Comparison of ENCODE assay signal across 20 cellular contexts in genomic region chr15:74222231-74222511, GRCh38. TPM values are rescaled to one million over a fixed set of nuclear protein-coding genes. Genes with fewer than 3 reads are reported as not detected.
DNase-seq lines count a peak whose midpoint lies in the region; ATAC-seq, FAIRE-seq and TF ChIP-seq lines count a peak whose summit lies in the region.
"Had no signal": no experiment of that assay in that cellular context is flagged by ENCODE, and none has a peak within 500 bp of the region (broad histone marks: within the 10 kb centered on the region; RNA-seq: fewer than 3 reads in every experiment).

No MANE protein-coding gene starts in this region.

- peak overlapping the region; percentile 11 to 57; a peak in 3 of 4 replicates for H3K4me2 ChIP-seq in H1 (ENCODE audit: insufficient read depth in 1 of 2, low read depth in 2 of 2, low read length in 2 of 2)

- H3K23me2 ChIP-seq in H1 (ENCODE audit: low read depth, low read length), result no peaks in the 10 kb centered on the region; the same call in 1 of the 2 replicates

- H3K36me3 ChIP-seq in SK-N-MC (ENCODE audit: insufficient read depth, low read length) (no peaks in the 10 kb centered on the region), H1 (ENCODE audit: control insufficient read depth in 2 of 4, insufficient read depth in 4 of 4, low read length in 3 of 4) (no peaks in the 10 kb centered on the region), left lung (no peaks in the 10 kb centered on the region)

- no peak overlapping the region for H4K8ac ChIP-seq in H1 (ENCODE audit: extremely low read depth, insufficient read depth, low read length)

- H4K20me1 ChIP-seq in H1 (replicated peaks in 1 of 2; ENCODE audit: control insufficient read depth in 1 of 2, insufficient read depth in 2 of 2, low read length in 2 of 2), result peaks cover 3 to 5% of the 10 kb centered on the region in 2 experiments

- no peak overlapping the region for H2BK20ac ChIP-seq in H1 (ENCODE audit: low read length)

- no peak for DNase-seq in SK-N-MC (ENCODE audit: low read depth, low spot score)
- DNase-seq in H1 (ENCODE audit: low read depth in 1 of 2, low spot score in 2 of 2), result no peak
- no peak for DNase-seq in neural crest cell (ENCODE audit: low read depth, low spot score)
- DNase-seq in type B pancreatic cell (ENCODE audit: extremely low spot score, unreplicated experiment), result no peak
- no peak for DNase-seq in left lung
- no peak for DNase-seq in activated CD8-positive, alpha-beta memory T cell treated with anti-CD3 and anti-CD28 coated beads, Interleukin-2, amount 50 U/mL, for 48 hours
- DNase-seq: ACHN, AML-193, DMS79, IMR-90, NCI-H187 treated with DMSO at 0.1 percent for 48 hours, NCI-H510A treated with DMSO at 0.1 percent for 48 hours, NCI-H774, OCI-M1, Right ventricle myocardium superior had no signal

- no peak overlapping the region for H4K5ac ChIP-seq in H1 (ENCODE audit: insufficient read length, low read depth, low read length)

- H3K36me3 Mint-ChIP-seq in neural crest cell (ENCODE audit: low read depth) (no peaks in the 10 kb centered on the region), type B pancreatic cell (no peaks in the 10 kb centered on the region)

- peak overlapping the region; percentile 54 for H3K9ac ChIP-seq in SK-N-MC (ENCODE audit: insufficient read length)
- no peak overlapping the region for H3K9ac ChIP-seq in H1 (replicated peaks in 1 of 4; ENCODE audit: extremely low read depth in 1 of 4, low read depth in 3 of 4, low read length in 3 of 4)

- no peaks in the 10 kb centered on the region for H3K79me2 ChIP-seq in H1 (ENCODE audit: control insufficient read depth in 1 of 2, insufficient read depth in 2 of 2, low read length in 2 of 2)

- H3K4me3 Mint-ChIP-seq in neural crest cell (peak overlapping the region; percentile 80), type B pancreatic cell (peak overlapping the region; percentile 39)

- FAIRE-seq in H1 (lab: Jason Lieb, UNC), result no peak
- FAIRE-seq: GM12892, HTR-8/SVneo had no signal

- H3K18ac ChIP-seq in H1 (ENCODE audit: extremely low read depth, low read length), result no peak overlapping the region; the same call in 1 of the 2 replicates

- peaks cover 3 to 44% (median 30%) of the 10 kb centered on the region in 4 experiments for H3K4me1 ChIP-seq in H1 (replicated peaks in 1 of 4; ENCODE audit: control insufficient read depth in 3 of 4, insufficient read depth in 4 of 4, low read length in 3 of 4)
- H3K4me1 ChIP-seq in left lung, result no peaks in the 10 kb centered on the region

- H2BK5ac ChIP-seq in H1 (ENCODE audit: low read depth, low read length), result no peak overlapping the region

- no peak overlapping the region for H3K23ac ChIP-seq in H1 (ENCODE audit: insufficient read length)

- H4K91ac ChIP-seq in H1 (replicated peaks; ENCODE audit: insufficient read length, low read length), result no peak overlapping the region

- H3K14ac ChIP-seq in H1 (ENCODE audit: insufficient read length), result no peak overlapping the region

- CTCF ChIA-PET in H1 (lab: Charles Lee; ENCODE audit: partially characterized antibody), result interaction anchor here (0.7 to 3.2 kb wide), 18 partner anchors 13 to 248 kb away, joined by 3 to 16 read pairs (median 4); partner anchors contain the start of gene ISLR

- no peak overlapping the region for H2BK15ac ChIP-seq in H1 (ENCODE audit: low read length)

- peak overlapping the region; percentile 78 for H3K27ac Mint-ChIP-seq in neural crest cell (ENCODE audit: unreplicated experiment)
- no peak overlapping the region for H3K27ac Mint-ChIP-seq in type B pancreatic cell

- H2AK5ac ChIP-seq in H1 (ENCODE audit: low read depth, low read length), result no peak overlapping the region

- no peak overlapping the region for H3K4ac ChIP-seq in H1 (replicated peaks; ENCODE audit: insufficient read length, low read depth, low read length)

- no peak for TF ChIP-seq EP300 in H1 (IDR thresholded peaks at IDR 0.05; ENCODE audit: borderline replicate concordance in 1 of 2, low read depth in 2 of 2, low read length in 2 of 2)

- no peak for TF ChIP-seq POLR2A in H1 (IDR thresholded peaks at IDR 0.05; ENCODE audit: control extremely low read depth in 1 of 2, low read depth in 2 of 2, low read length in 2 of 2)

- H2BK12ac ChIP-seq in H1 (ENCODE audit: low read depth, low read length), result no peak overlapping the region

- TF ChIP-seq RAD21 in H1 (IDR thresholded peaks at IDR 0.05 in 1 of 2, conservative IDR thresholded peaks at IDR 0.05 in 1 of 2; ENCODE audit: low read depth in 2 of 2, low read length in 2 of 2), result no peak

- ATAC-seq in left lung, result no peak
- ATAC-seq in HG03175 (IDR thresholded peaks at IDR 0.05; ENCODE audit: unreplicated experiment), result no peak

- TF ChIP-seq CTCF in H1 (IDR thresholded peaks at IDR 0.05; ENCODE audit: control extremely low read depth in 1 of 3, insufficient read depth in 1 of 3, low read depth in 1 of 3, low read length in 3 of 3), result no peak
- no peak for TF ChIP-seq CTCF in neural crest cell (conservative IDR thresholded peaks at IDR 0.05)
- TF ChIP-seq CTCF in type B pancreatic cell (conservative IDR thresholded peaks at IDR 0.05), result no peak
- TF ChIP-seq CTCF in left lung (IDR thresholded peaks at IDR 0.05), result no peak

- POLR2A ChIA-PET in H1 (lab: Charles Lee; ENCODE audit: partially characterized antibody), result interaction anchor here (1.0 to 6.0 kb wide), 11 partner anchors 9 to 101 kb away, joined by 3 to 44 read pairs (median 5); partner anchors contain the start of gene STRA6

- H3K27ac ChIP-seq in SK-N-MC, result peak overlapping the region; percentile 93
- no peak overlapping the region for H3K27ac ChIP-seq in H1 (ENCODE audit: low read depth, low read length)
- no peak overlapping the region for H3K27ac ChIP-seq in left lung
- H3K27ac ChIP-seq: C4-2B had no signal

- peaks cover 25 to 91% (median 83%) of the 10 kb centered on the region in 4 experiments for H3K27me3 ChIP-seq in H1 (replicated peaks in 1 of 4; ENCODE audit: control insufficient read depth in 3 of 4, extremely low read depth in 1 of 4, insufficient read depth in 3 of 4, low read length in 3 of 4)
- peaks cover 0 to 45% of the 10 kb centered on the region in 2 donors for H3K27me3 ChIP-seq in left lung

- peak overlapping the region; percentile 71 for H3K4me3 ChIP-seq in SK-N-MC
- peak overlapping the region in 1 of 4 experiments; percentile 17; a peak in 1 of 8 replicates for H3K4me3 ChIP-seq in H1 (ENCODE audit: extremely low read depth in 1 of 4, insufficient read depth in 2 of 4, low read depth in 3 of 4, low read length in 4 of 4)
- H3K4me3 ChIP-seq in left lung, result no peak overlapping the region

- H3K9me3 ChIP-seq in SK-N-MC (ENCODE audit: low read depth, low read length) (no peaks in the 10 kb centered on the region), H1 (ENCODE audit: insufficient read depth in 2 of 2, low read depth in 1 of 2, low read length in 1 of 2) (no peaks in the 10 kb centered on the region), left lung (no peaks in the 10 kb centered on the region)

- H3K27me3 Mint-ChIP-seq in neural crest cell (ENCODE audit: low read depth) (peaks cover 18% of the 10 kb centered on the region), type B pancreatic cell (peaks cover 32% of the 10 kb centered on the region)

- H3K79me1 ChIP-seq in H1 (ENCODE audit: low read depth, low read length), result no peaks in the 10 kb centered on the region

- no peak overlapping the region for H2BK120ac ChIP-seq in H1 (replicated peaks; ENCODE audit: low read depth, low read length)

- intact Hi-C loops in left lung (cut with DNase I), result no loop called here

- H3K9me3 Mint-ChIP-seq in neural crest cell (no peaks in the 10 kb centered on the region), type B pancreatic cell (no peaks in the 10 kb centered on the region)

- H3K56ac ChIP-seq in H1 (replicated peaks; ENCODE audit: insufficient read length, low read depth, low read length), result no peak overlapping the region

- no peak overlapping the region for H2AFZ ChIP-seq in H1 (ENCODE audit: low read length)

- H3K4me1 Mint-ChIP-seq in neural crest cell (peaks cover 75% of the 10 kb centered on the region), type B pancreatic cell (ENCODE audit: unreplicated experiment) (peaks cover 69% of the 10 kb centered on the region)

- 33% methylated on average over 6 of the region's 6 CpGs; no CpG with 5 or more reads in 1 of the 2 experiments for WGBS in H1 (ENCODE audit: extremely low coverage in 1 of 2, insufficient coverage in 1 of 2, insufficient read length in 1 of 2, insufficient replicate concordance in 2 of 2, low coverage in 1 of 2, low lambda C conversion rate in 2 of 2, missing lambda C conversion rate in 1 of 2), 2 experiments

RNA-seq across cellular contexts. Expression of gene CCDC33, which starts 14.0 kb away (rescaled TPM):
- total RNA-seq in H1 (2021; fragmentation: NEBNext Ultra II Directional; extraction: Animal tissue kit (Norgen Biotek cat#: 25700)), result 1.0 and 2.0 TPM in 2 replicates
- polyA plus RNA-seq in H1 (2011; rRNA removed), result 2.7 and 3.3 TPM in 2 replicates
- 4.3 TPM for polyA plus RNA-seq in H1 (2011; cell fraction: cytosol; rRNA removed)
- polyA plus RNA-seq in H1 (2011; cell fraction: nucleus; rRNA removed), result 3.7 TPM
- polyA plus RNA-seq in H1 (2012, experiment 1 of 2), result 2.1 to 3.9 TPM (median 3.0 TPM) in 4 replicates
- polyA plus RNA-seq in H1 (2012, experiment 2 of 2), result 1.3 TPM
- 2.0 TPM for polyA plus RNA-seq in H1 (2013, experiment 1 of 2)
- 1.5 TPM for polyA plus RNA-seq in H1 (2013, experiment 2 of 2)
- polyA minus RNA-seq in H1 (2011; rRNA and poly(A)+ RNA removed), result 0.61 and 2.4 TPM in 2 replicates
- polyA minus RNA-seq in H1 (2011; cell fraction: cytosol; rRNA and poly(A)+ RNA removed), result 3.3 TPM
- 11.1 TPM for polyA minus RNA-seq in H1 (2011; cell fraction: nucleus; rRNA and poly(A)+ RNA removed)
- total RNA-seq in neural crest cell (15.1 and 15.6 TPM in 2 replicates), type B pancreatic cell (ENCODE audit: low replicate concordance) (2.2 and 5.0 TPM in 2 replicates), left lung (1 to 10 TPM in 1 of 2 donors, not detected in 1; 3.2 TPM)
- total RNA-seq: IMR-90, Right ventricle myocardium superior had no signal
- polyA plus RNA-seq: IMR-90 had no signal

RNA-seq across cellular contexts. Expression of gene STRA6, which starts 19.6 kb away (rescaled TPM):
- total RNA-seq in H1 (2021; fragmentation: NEBNext Ultra II Directional; extraction: Animal tissue kit (Norgen Biotek cat#: 25700)), result 7.6 and 9.3 TPM in 2 replicates
- polyA plus RNA-seq in H1 (2011; rRNA removed), result 14.5 and 21.0 TPM in 2 replicates
- polyA plus RNA-seq in H1 (2011; cell fraction: cytosol; rRNA removed), result 11.5 TPM
- 54.5 TPM for polyA plus RNA-seq in H1 (2011; cell fraction: nucleus; rRNA removed)
- polyA plus RNA-seq in H1 (2012, experiment 1 of 2), result 9.8 to 16.3 TPM (median 13.8 TPM) in 4 replicates
- polyA plus RNA-seq in H1 (2012, experiment 2 of 2), result 11.1 TPM
- polyA plus RNA-seq in H1 (2013, experiment 1 of 2), result 15.0 TPM
- polyA plus RNA-seq in H1 (2013, experiment 2 of 2), result 14.0 TPM
- polyA minus RNA-seq in H1 (2011; rRNA and poly(A)+ RNA removed), result 13.8 and 14.4 TPM in 2 replicates
- 7.7 TPM for polyA minus RNA-seq in H1 (2011; cell fraction: cytosol; rRNA and poly(A)+ RNA removed)
- 39.6 TPM for polyA minus RNA-seq in H1 (2011; cell fraction: nucleus; rRNA and poly(A)+ RNA removed)
- 138 and 146 TPM in 2 replicates for total RNA-seq in neural crest cell
- 19.2 and 158 TPM in 2 replicates for total RNA-seq in type B pancreatic cell (ENCODE audit: low replicate concordance)
- total RNA-seq in left lung, result under 1 TPM; 0.38 to 0.60 TPM
- total RNA-seq: IMR-90, Right ventricle myocardium superior had no signal

RNA-seq across cellular contexts. Expression of gene ISLR, which starts 48.7 kb away (rescaled TPM):
- total RNA-seq in H1 (2021; fragmentation: NEBNext Ultra II Directional; extraction: Animal tissue kit (Norgen Biotek cat#: 25700)), result 0.35 TPM in 1 of 2 replicates, not detected in the other
- polyA plus RNA-seq in H1 (2011; rRNA removed), result 0.29 and 0.82 TPM in 2 replicates
- polyA plus RNA-seq in H1 (2011; cell fraction: cytosol; rRNA removed), result 0.27 TPM
- 1.0 TPM for polyA plus RNA-seq in H1 (2011; cell fraction: nucleus; rRNA removed)
- polyA plus RNA-seq in H1 (2012, experiment 1 of 2), result 0.21 to 0.28 TPM (median 0.27 TPM) in 4 replicates
- 0.35 TPM for polyA plus RNA-seq in H1 (2012, experiment 2 of 2)
- polyA plus RNA-seq in H1 (2013, experiment 1 of 2), result 1.0 TPM
- polyA plus RNA-seq in H1 (2013, experiment 2 of 2), result 0.98 TPM
- polyA minus RNA-seq in H1 (2011; rRNA and poly(A)+ RNA removed), result 0.13 and 0.78 TPM in 2 replicates
- polyA minus RNA-seq in H1 (2011; cell fraction: cytosol; rRNA and poly(A)+ RNA removed), result not detected
- polyA minus RNA-seq in H1 (2011; cell fraction: nucleus; rRNA and poly(A)+ RNA removed), result 0.90 TPM
- total RNA-seq in neural crest cell, result 1.5 and 2.6 TPM in 2 replicates
- 0.24 and 41.6 TPM in 2 replicates for total RNA-seq in type B pancreatic cell (ENCODE audit: low replicate concordance)
- 10 to 100 TPM; 10.4 to 43.7 TPM for total RNA-seq in left lung
- total RNA-seq: M059J had no signal
